9 cellular contexts compared by ENCODE assay signal in the genomic region with DNA sequence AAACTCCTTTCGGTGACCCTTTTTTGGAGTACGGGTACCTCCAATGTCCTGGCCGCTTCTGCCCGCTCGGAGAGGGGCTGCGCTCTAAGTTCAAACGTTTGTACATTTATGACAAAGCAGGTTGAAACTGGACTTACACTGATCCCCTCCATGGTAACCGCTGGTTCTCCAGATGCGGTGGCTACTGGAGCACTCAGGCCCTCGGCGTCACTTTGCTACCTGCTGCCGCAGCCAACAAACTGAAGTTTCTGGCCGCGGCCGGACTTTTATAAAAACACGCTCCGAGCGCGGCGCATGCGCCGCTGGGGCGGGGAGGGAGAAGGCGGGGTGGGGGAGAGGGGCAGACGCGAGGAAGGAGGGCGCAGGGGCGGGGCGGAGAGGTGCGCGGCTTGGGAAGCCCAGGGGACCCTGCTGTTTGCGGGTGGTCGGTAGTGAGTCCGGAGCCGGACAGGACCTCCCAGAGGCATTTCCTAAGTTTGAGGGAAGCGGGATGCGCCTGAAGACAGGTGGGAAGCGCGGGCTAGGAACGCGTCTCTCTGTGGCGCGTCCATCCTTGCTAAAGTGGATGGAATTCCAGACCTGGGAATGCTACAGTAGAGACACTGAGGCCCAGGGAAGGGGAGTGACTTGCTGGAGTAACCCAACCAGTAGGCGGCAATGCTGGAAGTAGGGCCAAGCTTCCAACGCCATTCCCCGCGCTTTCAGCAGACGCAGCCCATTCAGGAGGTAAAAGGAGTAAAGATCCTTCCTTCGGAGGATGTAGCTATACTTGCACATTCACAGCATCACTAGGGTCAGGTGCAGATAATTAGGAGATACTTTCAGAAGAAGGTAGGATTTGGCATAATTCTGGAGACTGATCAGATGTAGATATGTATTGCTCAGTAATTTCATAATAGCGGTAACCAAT. TPM values are rescaled to one million over a fixed set of nuclear protein-coding genes. Genes with fewer than 3 reads are reported as not detected.
DNase-seq lines count a peak whose midpoint lies in the region; TF ChIP-seq lines count a peak whose summit lies in the region.
"Had no signal": no experiment of that assay in that cellular context is flagged by ENCODE, and none has a peak within 500 bp of the region (broad histone marks: within the 10 kb centered on the region; RNA-seq: fewer than 3 reads in every experiment).

A gene (minus strand): TSS at position 241 of the 910 bp plus-strand sequence. CDS start 89 bp downstream, at position 152.

- no peaks in the 10 kb centered on the region for H3K79me2 ChIP-seq in osteoblast (ENCODE audit: insufficient read depth, low read length)

- peaks cover 0 to 25% (median 8%) of the 10 kb centered on the region in 4 donors for H3K4me1 ChIP-seq in Peyer's patch
- H3K4me1 ChIP-seq in osteoblast (ENCODE audit: insufficient read depth, low read length): no peaks in the 10 kb centered on the region

- H3K27me3 ChIP-seq in Peyer's patch (no peaks in the 10 kb centered on the region), osteoblast (ENCODE audit: insufficient read depth, low read length) (peaks cover 51% of the 10 kb centered on the region)

- TF ChIP-seq CTCF in Peyer's patch (IDR thresholded peaks at IDR 0.05) (no peak), osteoblast (IDR thresholded peaks at IDR 0.05; ENCODE audit: extremely low read depth, low read depth, low read length) (no peak)

- H3K9me3 ChIP-seq in Peyer's patch (no peaks in the 10 kb centered on the region), osteoblast (ENCODE audit: low read depth, low read length) (no peaks in the 10 kb centered on the region)

- no peak within 1 kb of the TSS for H2AFZ ChIP-seq in osteoblast (ENCODE audit: low read length)

- TF ChIP-seq POLR2A in Peyer's patch (IDR thresholded peaks at IDR 0.05): peak; percentile 76 to 84

- H3K4me2 ChIP-seq in osteoblast (ENCODE audit: insufficient read depth, low read length): peak within 1 kb of the TSS; percentile 51

- H4K20me1 ChIP-seq in osteoblast (ENCODE audit: insufficient read depth, low read length): no peaks in the 10 kb centered on the region

- H3K27ac ChIP-seq in Peyer's patch (peak within 1 kb of the TSS; percentile 86 to 99 (median 92)), osteoblast (ENCODE audit: low read depth, low read length) (no peak within 1 kb of the TSS), temporal lobe (ENCODE audit: low read depth, low read length) (no peak within 1 kb of the TSS)
- H3K27ac ChIP-seq: C4-2B had no signal

- H3K36me3 ChIP-seq in Peyer's patch: peaks cover 0 to 14% (median 0%) of the 10 kb centered on the region in 3 donors
- no peaks in the 10 kb centered on the region for H3K36me3 ChIP-seq in osteoblast (ENCODE audit: insufficient read depth, low read length)

- H3K4me3 ChIP-seq in Peyer's patch (peak within 1 kb of the TSS; percentile 65 to 83 (median 74)), osteoblast (ENCODE audit: insufficient read depth, low read length) (no peak within 1 kb of the TSS)

- peak; percentile 70 for DNase-seq in SIG-M5 treated with dmso at 0.1 percent for 504 hours (lab: John Stamatoyannopoulos, UW; ENCODE audit: unreplicated experiment)
- no peak for DNase-seq in SIG-M5 (lab: John Stamatoyannopoulos, UW)
- DNase-seq in HuH-7.5 (ENCODE audit: low spot score): peak; percentile 63
- peak; percentile 79 to 96 (median 95) for DNase-seq in Peyer's patch
- DNase-seq in activated T-helper 9 cell treated with anti-CD3 and anti-CD28 coated beads, Interleukin-2, amount 50 U/mL, for 16 hours (ENCODE audit: low read depth): peak; percentile 83
- DNase-seq in globus pallidus (ENCODE audit: low spot score): peak; percentile 73
- peak; percentile 34 for DNase-seq in osteoblast (ENCODE audit: insufficient read length, low spot score, missing footprints)

RNA-seq across cellular contexts. Expression of the gene that starts here (rescaled TPM):
- total RNA-seq in Peyer's patch: 100 to 1,000 TPM in 1 of 4 donors, 10 to 100 TPM in 2, 1 to 10 TPM in 1; 4.9 to 446 (median 22.2) TPM
- under 0.01 TPM in 2 replicates for total RNA-seq in osteoblast
- 32.9 TPM for total RNA-seq in temporal lobe

Comparison
In these comparisons a context has a peak if more than half of its experiments do, and no peak if none do; other contexts are left out.
1. Peak in DNase-seq and H3K4me2 ChIP-seq in osteoblast; RNA of the gene not detected or under 1 TPM.
2. H3K27ac ChIP-seq: peak in Peyer's patch (4 of 4); none in osteoblast (single experiment) and temporal lobe (single experiment).